Comparison of ENCODE assay signal across 31 cellular contexts in genomic region chr3:72930754-72931153, GRCh38. TPM values are rescaled to one million over a fixed set of nuclear protein-coding genes. Genes with fewer than 3 reads are reported as not detected.
"Had no signal": no experiment of that assay in that cellular context is flagged by ENCODE, and none has a peak within 500 bp of the region (broad histone marks: within the 10 kb centered on the region; RNA-seq: fewer than 3 reads in every experiment).

No MANE protein-coding gene starts in this region.

- H3K27me3 Mint-ChIP-seq: naive thymus-derived CD8-positive, alpha-beta T cell; progenitor cell of endocrine pancreas; type B pancreatic cell had no signal

- H3K36me3 ChIP-seq: neutrophil, right lobe of liver, sigmoid colon, spleen, stomach, thoracic aorta, thyroid gland, upper lobe of right lung, uterus had no signal

- H3K27ac ChIP-seq: neutrophil, parathyroid adenoma, psoas muscle, right lobe of liver, sigmoid colon, spleen, stomach, thoracic aorta, thyroid gland, tibial nerve, upper lobe of right lung, uterus had no signal

- H3K9me3 ChIP-seq: neutrophil, psoas muscle, right lobe of liver, sigmoid colon, stomach, thoracic aorta, thyroid gland, tibial nerve, upper lobe of right lung, uterus had no signal

- H3K4me1 Mint-ChIP-seq: naive B cell; naive thymus-derived CD8-positive, alpha-beta T cell; nephron progenitor cell; neural crest cell; stimulated activated effector memory CD8-positive, alpha-beta T cell treated with anti-CD3 and anti-CD28 coated beads, Interleukin-12 subunit alpha, Interleukin-12 subunit beta, amount 100 ng/mL, for 72 hours; stimulated activated naive B cell treated with anti-CD40 and anti-IgM and Interleukin-4, amounts not matched to agents 10 μg/mL and 1 μg/mL and 100 μg/mL, for 72 hours had no signal

- H3K4me1 ChIP-seq: parathyroid adenoma, psoas muscle, right lobe of liver, sigmoid colon, spleen, stomach, thyroid gland, tibial nerve, upper lobe of right lung, uterus had no signal

- H3K27me3 ChIP-seq: neutrophil, right lobe of liver, sigmoid colon, stomach, thyroid gland, tibial nerve, upper lobe of right lung, uterus had no signal

- H3K36me3 Mint-ChIP-seq: naive thymus-derived CD8-positive, alpha-beta T cell; natural killer cell treated with Interleukin-12 subunit alpha and Interleukin-12 subunit beta and Interleukin-15 and Interleukin-18, amount 100 ng/mL, for 72 hours; stimulated activated effector memory CD8-positive, alpha-beta T cell treated with anti-CD3 and anti-CD28 coated beads, Interleukin-12 subunit alpha, Interleukin-12 subunit beta, amount 100 ng/mL, for 72 hours had no signal

- ATAC-seq: naive thymus-derived CD8-positive, alpha-beta T cell; natural killer cell treated with Interleukin-12 subunit alpha and Interleukin-12 subunit beta and Interleukin-15 and Interleukin-18, amount 100 ng/mL, for 72 hours; psoas muscle; right cardiac atrium; right lobe of liver; stimulated activated effector memory CD8-positive, alpha-beta T cell treated with anti-CD3 and anti-CD28 coated beads, Interleukin-12 subunit alpha, Interleukin-12 subunit beta, amount 100 ng/mL, for 72 hours; stimulated activated naive B cell treated with anti-CD40 and anti-IgM and Interleukin-4, amounts not matched to agents 10 μg/mL and 1 μg/mL and 100 μg/mL, for 72 hours; upper lobe of right lung had no signal

- DNase-seq: naive B cell; naive thymus-derived CD8-positive, alpha-beta T cell; nephron progenitor cell; nucleus accumbens; posterior cingulate gyrus; psoas muscle; right cardiac atrium; right lobe of liver; sigmoid colon; spleen; stimulated activated CD4-positive, alpha-beta T cell treated with anti-CD3 and anti-CD28 coated beads, Interleukin-15, amount 100 ng/mL, for 24 hours; stimulated activated CD4-positive, alpha-beta T cell treated with anti-CD3 and anti-CD28 coated beads, Interleukin-2, amount 100 ng/mL, for 24 hours; stimulated activated CD4-positive, alpha-beta T cell treated with anti-CD3 and anti-CD28 coated beads, Interleukin-2, amount 100 ng/mL, for 48 hours; stimulated activated CD4-positive, alpha-beta T cell treated with anti-CD3 and anti-CD28 coated beads, Interleukin-4, amount 100 ng/mL, for 24 hours; stimulated activated naive B cell treated with anti-CD40 and anti-IgM and Interleukin-4, amounts not matched to agents 10 μg/mL and 1 μg/mL and 100 μg/mL, for 72 hours; stimulated activated naive CD4-positive, alpha-beta T cell treated with Interleukin-2 at 50 U/mL for 16 hours; stomach; thyroid gland; upper lobe of right lung; uterus had no signal

- H3K4me3 Mint-ChIP-seq: naive B cell; naive thymus-derived CD8-positive, alpha-beta T cell; natural killer cell treated with Interleukin-12 subunit alpha and Interleukin-12 subunit beta and Interleukin-15 and Interleukin-18, amount 100 ng/mL, for 72 hours; nephron progenitor cell; neural crest cell; stimulated activated effector memory CD8-positive, alpha-beta T cell treated with anti-CD3 and anti-CD28 coated beads, Interleukin-12 subunit alpha, Interleukin-12 subunit beta, amount 100 ng/mL, for 72 hours; stimulated activated naive B cell treated with anti-CD40 and anti-IgM and Interleukin-4, amounts not matched to agents 10 μg/mL and 1 μg/mL and 100 μg/mL, for 72 hours; stimulated activated naive CD8-positive, alpha-beta T cell treated with anti-CD3 and anti-CD28 coated beads, Interleukin-15, Interleukin-2, amounts not matched to agents 100 ng/mL and 50 ng/mL, for 24 hours; type B pancreatic cell had no signal

- H3K9me3 Mint-ChIP-seq: natural killer cell treated with Interleukin-12 subunit alpha and Interleukin-12 subunit beta and Interleukin-15 and Interleukin-18, amount 100 ng/mL, for 72 hours; neural crest cell; stimulated activated effector memory CD8-positive, alpha-beta T cell treated with anti-CD3 and anti-CD28 coated beads, Interleukin-12 subunit alpha, Interleukin-12 subunit beta, amount 100 ng/mL, for 72 hours; stimulated activated naive CD8-positive, alpha-beta T cell treated with anti-CD3 and anti-CD28 coated beads, Interleukin-15, Interleukin-2, amounts not matched to agents 100 ng/mL and 50 ng/mL, for 24 hours; type B pancreatic cell had no signal

- H3K4me3 ChIP-seq: psoas muscle, right lobe of liver, sigmoid colon, smooth muscle cell, spleen, stomach, thoracic aorta, thyroid gland, tibial nerve, upper lobe of right lung, uterus had no signal

- H3K27ac Mint-ChIP-seq: naive B cell; naive thymus-derived CD8-positive, alpha-beta T cell; natural killer cell treated with Interleukin-12 subunit alpha and Interleukin-12 subunit beta and Interleukin-15 and Interleukin-18, amount 100 ng/mL, for 72 hours; nephron progenitor cell; progenitor cell of endocrine pancreas; stimulated activated effector memory CD8-positive, alpha-beta T cell treated with anti-CD3 and anti-CD28 coated beads, Interleukin-12 subunit alpha, Interleukin-12 subunit beta, amount 100 ng/mL, for 72 hours; stimulated activated naive B cell treated with anti-CD40 and anti-IgM and Interleukin-4, amounts not matched to agents 10 μg/mL and 1 μg/mL and 100 μg/mL, for 72 hours; stimulated activated naive CD8-positive, alpha-beta T cell treated with anti-CD3 and anti-CD28 coated beads, Interleukin-15, Interleukin-2, amounts not matched to agents 100 ng/mL and 50 ng/mL, for 24 hours; type B pancreatic cell had no signal

RNA-seq across cellular contexts. Expression of gene GXYLT2, which starts 42.9 kb away (rescaled TPM):
- total RNA-seq: naive thymus-derived CD8-positive, alpha-beta T cell; natural killer cell treated with Interleukin-12 subunit alpha and Interleukin-12 subunit beta and Interleukin-15 and Interleukin-18, amount 100 ng/mL, for 72 hours had no signal
- polyA plus RNA-seq: naive thymus-derived CD8-positive, alpha-beta T cell had no signal
